In the genomic region with DNA sequence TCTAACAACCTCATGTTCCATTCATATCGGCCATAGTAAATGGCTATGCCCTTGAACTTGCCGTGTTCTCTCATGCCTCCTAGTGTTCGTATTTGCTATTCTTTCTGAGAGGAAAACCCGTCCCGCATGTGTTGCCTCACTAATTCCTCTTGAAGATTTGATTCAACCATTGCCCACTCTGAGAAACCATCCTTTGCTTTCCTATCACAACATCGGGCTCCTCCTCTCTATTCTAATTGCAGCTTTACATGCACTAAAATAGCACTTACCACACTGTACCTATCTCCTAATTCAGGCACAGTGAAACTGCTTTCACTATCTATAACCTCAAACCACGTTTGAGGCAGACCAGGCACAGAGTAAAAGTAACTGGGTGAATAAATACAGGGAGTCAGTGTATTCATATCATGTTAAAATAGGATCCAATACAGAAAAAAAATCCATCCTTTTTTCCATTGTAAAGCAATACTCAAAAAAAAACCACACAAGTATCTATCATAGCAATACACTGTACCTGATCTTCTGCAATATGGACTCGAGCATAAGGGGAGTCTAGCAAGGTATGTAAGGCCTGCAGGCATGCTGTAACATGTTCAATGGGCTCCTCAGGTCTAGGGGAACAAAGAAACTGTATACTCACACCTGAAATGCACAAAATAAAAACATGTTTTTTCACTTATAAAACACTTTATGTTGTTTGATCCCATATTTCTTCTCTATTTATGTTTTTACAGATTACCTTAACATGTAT, we compare ENCODE assay signal across 8 cellular contexts. TPM values are rescaled to one million over a fixed set of nuclear protein-coding genes. Genes with fewer than 3 reads are reported as not detected.
A peak's percentile ranks its signal among the peaks of the same experiment; 100 is the strongest.
DNase-seq lines count a peak whose midpoint lies in the region; ATAC-seq and TF ChIP-seq lines count a peak whose summit lies in the region.

No MANE protein-coding gene starts in this region.

- CTCF ChIA-PET in HEK293 (lab: Yijun Ruan, JAX): interaction anchor here (0.6 to 1.1 kb wide), 2 partner anchors 14 to 17 kb away, joined by 3 read pairs; no protein-coding TSS in a partner anchor

- H3K4me2 ChIP-seq in Loucy (ENCODE audit: low read depth, low read length, poor library complexity, severe bottlenecking): no peak overlapping the region

- H3K36me3 ChIP-seq in HEK293 (ENCODE audit: control insufficient read depth in 2 of 2, insufficient read depth in 1 of 2, low read length in 2 of 2) (peaks cover 29 to 71% of the 10 kb centered on the region in 2 experiments), Loucy (ENCODE audit: insufficient read depth, low read length) (peaks cover 53% of the 10 kb centered on the region; the same call in 1 of the 2 replicates)

- H3K9me3 ChIP-seq in HEK293 (ENCODE audit: control insufficient read depth, insufficient read depth, low read depth, low read length): no peaks in the 10 kb centered on the region
- no peaks in the 10 kb centered on the region for H3K9me3 ChIP-seq in Loucy (ENCODE audit: insufficient read depth, low read depth, low read length)

- H3K9ac ChIP-seq in Loucy (ENCODE audit: low read depth, low read length, poor library complexity, severe bottlenecking): no peak overlapping the region

- no peaks in the 10 kb centered on the region for H3K9me2 ChIP-seq in Loucy (replicated peaks; ENCODE audit: low read depth, low read length)

- H3K27ac ChIP-seq in HEK293 (ENCODE audit: extremely low read depth, low read depth, low read length): no peak overlapping the region

- H2AFZ ChIP-seq in Loucy (ENCODE audit: low read length): no peak overlapping the region

- H3K4me3 ChIP-seq in HEK293 (ENCODE audit: low read depth, low read length): no peak overlapping the region
- H3K4me3 ChIP-seq in Loucy (ENCODE audit: low read length, poor library complexity, severe bottlenecking): no peak overlapping the region

- DNase-seq in activated CD4-positive, alpha-beta T cell treated with anti-CD3 and anti-CD28 coated beads for 48 hours: peak; percentile 6
- DNase-seq in activated CD4-positive, alpha-beta T cell treated with anti-CD3 and anti-CD28 coated beads, Interleukin-2, amount 50 U/mL, for 1 hour: no peak
- DNase-seq in astrocyte of the hippocampus (ENCODE audit: low read depth, low spot score): peak; percentile 19
- no peak for DNase-seq in left lobe of liver (ENCODE audit: low spot score)
- DNase-seq in SKM-1 treated with dmso at 0.1 percent for 144 hours (lab: John Stamatoyannopoulos, UW; ENCODE audit: unreplicated experiment): no peak
- DNase-seq in glomerular visceral epithelial cell (ENCODE audit: extremely low spot score): no peak

- no peaks in the 10 kb centered on the region for H3F3A ChIP-seq in Loucy (ENCODE audit: low read depth)

- no peaks in the 10 kb centered on the region for H3K27me3 ChIP-seq in Loucy (ENCODE audit: insufficient read depth, low read length, poor library complexity, severe bottlenecking)

- H3K4me1 ChIP-seq in HEK293 (ENCODE audit: control insufficient read depth, insufficient read depth, low read length) (no peaks in the 10 kb centered on the region), Loucy (ENCODE audit: insufficient read depth, low read length, poor library complexity, severe bottlenecking) (no peaks in the 10 kb centered on the region)

- H3K79me2 ChIP-seq in Loucy (ENCODE audit: insufficient read depth, low read length): no peaks in the 10 kb centered on the region

- POLR2A ChIA-PET in HEK293 (lab: Yijun Ruan, JAX): no interaction called here

- no peaks in the 10 kb centered on the region for H4K20me1 ChIP-seq in Loucy (ENCODE audit: insufficient read depth, low read length, poor library complexity, severe bottlenecking)

- ATAC-seq in left lobe of liver: peak; percentile 77

- TF ChIP-seq CTCF in HEK293 (tag by site-specific recombination; IDR thresholded peaks at IDR 0.05) (peak; percentile 48; the same call in 1 of the 2 replicates), Loucy (conservative IDR thresholded peaks at IDR 0.05; ENCODE audit: low read length) (peak; percentile 74)

TF ChIP-seq in HEK293, 187 proteins besides CTCF, POLR2A, EP300 and RAD21:
- no peak for TF ChIP-seq ZSCAN5A (tag by site-specific recombination; IDR thresholded peaks at IDR 0.05)
- TF ChIP-seq ZNF791 (tag by site-specific recombination; IDR thresholded peaks at IDR 0.05): no peak
- no peak for TF ChIP-seq ZNF366 (tag by site-specific recombination; conservative IDR thresholded peaks at IDR 0.05)
- TF ChIP-seq ZNF654 (tag by site-specific recombination; IDR thresholded peaks at IDR 0.05; ENCODE audit: low read depth): peak; percentile 66
- no peak for TF ChIP-seq ZNF155 (tag by site-specific recombination; IDR thresholded peaks at IDR 0.05)

RNA-seq across cellular contexts. Expression of gene STRN, which starts 39.0 kb away (rescaled TPM):
- 7.0 TPM for total RNA-seq in left lobe of liver

Comparison
In these comparisons a context has a peak if more than half of its experiments do, and no peak if none do; other contexts are left out.
1. DNase-seq: peak in activated CD4-positive, alpha-beta T cell treated with anti-CD3 and anti-CD28 coated beads for 48 hours (single experiment) and astrocyte of the hippocampus (single experiment); none in activated CD4-positive, alpha-beta T cell treated with anti-CD3 and anti-CD28 coated beads, Interleukin-2, amount 50 U/mL, for 1 hour (single experiment), left lobe of liver (single experiment), SKM-1 treated with dmso at 0.1 percent for 144 hours (single experiment) and glomerular visceral epithelial cell (single experiment).